ENCODE assay signal across 8 cellular contexts in the genomic region with DNA sequence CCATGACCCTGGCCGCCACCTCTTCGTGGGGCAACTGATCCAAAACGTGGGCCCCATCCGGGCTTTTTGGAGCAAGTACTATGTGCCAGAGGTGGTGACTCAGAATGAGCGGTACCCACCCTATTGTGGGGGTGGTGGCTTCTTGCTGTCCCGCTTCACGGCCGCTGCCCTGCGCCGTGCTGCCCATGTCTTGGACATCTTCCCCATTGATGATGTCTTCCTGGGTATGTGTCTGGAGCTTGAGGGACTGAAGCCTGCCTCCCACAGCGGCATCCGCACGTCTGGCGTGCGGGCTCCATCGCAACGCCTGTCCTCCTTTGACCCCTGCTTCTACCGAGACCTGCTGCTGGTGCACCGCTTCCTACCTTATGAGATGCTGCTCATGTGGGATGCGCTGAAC. TPM values are rescaled to one million over a fixed set of nuclear protein-coding genes. Genes with fewer than 3 reads are reported as not detected.
"Had no signal": no experiment of that assay in that cellular context is flagged by ENCODE, and none has a peak within 500 bp of the region (broad histone marks: within the 10 kb centered on the region; RNA-seq: fewer than 3 reads in every experiment).

No MANE protein-coding gene starts in this region.

- ATAC-seq: HepG2, K562 had no signal

- H3K4me3 Mint-ChIP-seq: IgD-negative memory B cell had no signal

- DNase-seq: IMR-90, KBM-7 had no signal

- H3K27ac ChIP-seq: HL-60 had no signal

- H3K4me3 ChIP-seq: K562 had no signal

- H3K27ac Mint-ChIP-seq: IgD-negative memory B cell had no signal

RNA-seq across cellular contexts. Expression of gene INSL3, which starts 9.6 kb away (rescaled TPM):
- total RNA-seq: HepG2, HT-29, HT1080, IMR-90, K562 had no signal
- polyA plus RNA-seq: IMR-90, K562 had no signal

RNA-seq across cellular contexts. Expression of gene B3GNT3, which starts 16.7 kb away (rescaled TPM):
- total RNA-seq: HT1080, IMR-90 had no signal
- polyA plus RNA-seq: IgD-negative memory B cell, IMR-90 had no signal
